In the genomic region with DNA sequence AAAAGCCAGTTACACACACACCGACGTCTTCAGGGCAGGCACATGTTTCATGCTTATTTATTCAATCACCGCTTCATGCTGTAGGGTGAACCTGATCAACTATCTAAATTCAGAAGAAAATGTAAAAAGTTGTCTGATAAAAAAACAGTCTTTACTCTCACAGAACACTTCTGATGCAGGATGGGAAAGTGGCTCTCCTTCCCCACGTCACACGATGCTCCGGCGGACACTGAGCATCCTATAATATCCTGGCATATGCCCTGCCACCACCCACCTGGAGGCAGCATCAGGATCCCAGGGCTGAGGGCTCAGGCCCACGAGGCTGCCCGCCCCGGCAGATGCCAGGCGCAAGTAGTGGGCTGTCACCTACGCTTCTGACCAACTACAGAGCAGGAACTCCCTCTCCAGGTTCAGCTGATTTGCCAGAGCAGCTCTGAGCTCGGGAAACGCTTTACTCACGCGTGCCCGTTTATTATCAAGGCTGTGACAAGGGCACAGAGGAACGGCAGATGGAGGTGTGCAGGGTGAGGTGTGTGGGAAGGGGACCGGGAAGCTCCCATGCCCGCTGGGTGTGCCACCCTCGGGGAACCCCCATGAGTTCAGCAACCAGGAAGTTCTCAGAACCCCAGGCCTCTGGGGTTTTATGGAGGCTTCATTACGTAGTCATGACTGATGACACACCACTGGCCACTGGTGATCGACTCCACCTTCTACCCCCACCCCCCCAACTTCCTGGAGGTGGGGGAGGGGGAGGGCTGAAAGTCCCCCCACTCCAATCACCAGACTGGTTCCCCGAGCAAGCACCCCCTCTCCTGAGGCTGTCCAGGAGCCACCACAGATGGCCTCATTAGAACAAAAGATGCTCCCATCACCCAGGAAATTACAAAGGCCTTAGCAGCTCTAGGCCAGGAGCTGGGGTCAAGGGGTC, we compare ENCODE assay signal across 12 cellular contexts. TPM values are rescaled to one million over a fixed set of nuclear protein-coding genes. Genes with fewer than 3 reads are reported as not detected.
DNase-seq lines count a peak whose midpoint lies in the region; ATAC-seq and TF ChIP-seq lines count a peak whose summit lies in the region.
"Had no signal": no experiment of that assay in that cellular context is flagged by ENCODE, and none has a peak within 500 bp of the region (broad histone marks: within the 10 kb centered on the region; RNA-seq: fewer than 3 reads in every experiment).

No MANE protein-coding gene starts in this region.

- no peak for TF ChIP-seq CTCF in CD4-positive, alpha-beta T cell (IDR thresholded peaks at IDR 0.05)
- TF ChIP-seq CTCF in smooth muscle cell (IDR thresholded peaks at IDR 0.05; ENCODE audit: borderline replicate concordance, insufficient read depth, poor library complexity, severe bottlenecking), result no peak

- H3K4me3 ChIP-seq in smooth muscle cell, result no peak overlapping the region

- H3K9ac ChIP-seq in smooth muscle cell (ENCODE audit: low read depth), result no peak overlapping the region

- H3K27me3 ChIP-seq in CD4-positive, alpha-beta T cell (ENCODE audit: control insufficient read depth, insufficient read depth, low read length), result no peaks in the 10 kb centered on the region
- H3K27me3 ChIP-seq in smooth muscle cell (ENCODE audit: low read depth), result no peaks in the 10 kb centered on the region

- peaks cover 7% of the 10 kb centered on the region for H3K4me1 Mint-ChIP-seq in T-helper 17 cell
- peaks cover 60% of the 10 kb centered on the region for H3K4me1 Mint-ChIP-seq in memory B cell
- H3K4me1 Mint-ChIP-seq in CD4-positive, alpha-beta T cell (ENCODE audit: low read depth), result peaks cover 14% of the 10 kb centered on the region

- H3K9me3 Mint-ChIP-seq in memory B cell, result no peaks in the 10 kb centered on the region
- H3K9me3 Mint-ChIP-seq in CD4-positive, alpha-beta T cell, result no peaks in the 10 kb centered on the region
- H3K9me3 Mint-ChIP-seq: activated T-cell treated with anti-CD3 and anti-CD28 coated beads, Interleukin-2, amount 50 U/mL, for 4 hours had no signal

- H3K27me3 Mint-ChIP-seq in T-helper 17 cell (no peaks in the 10 kb centered on the region), memory B cell (no peaks in the 10 kb centered on the region)
- H3K27me3 Mint-ChIP-seq in CD4-positive, alpha-beta T cell, result no peaks in the 10 kb centered on the region

- H3K79me2 ChIP-seq in smooth muscle cell (ENCODE audit: low read depth), result no peaks in the 10 kb centered on the region

- DNase-seq in CD1c-positive myeloid dendritic cell (ENCODE audit: extremely low spot score) (peak; percentile 31), T-helper 17 cell (no peak), memory B cell (ENCODE audit: low spot score in 2 of 2) (peak in 1 of 2 donors; percentile 21), cortex of kidney (lab: John Stamatoyannopoulos, UW) (no peak), smooth muscle cell (lab: John Stamatoyannopoulos, UW; ENCODE audit: unreplicated experiment) (no peak), posterior vena cava (ENCODE audit: low spot score) (no peak)
- no peak for DNase-seq in CD4-positive, alpha-beta T cell
- DNase-seq: activated T-cell treated with anti-CD3 and anti-CD28 coated beads, Interleukin-2, amount 50 U/mL, for 4 hours; central memory CD4-positive, alpha-beta T cell; kidney glomerular epithelial cell; T1000 had no signal

- peaks cover 4% of the 10 kb centered on the region for H3K36me3 ChIP-seq in smooth muscle cell (ENCODE audit: low read depth)

- H3K4me2 ChIP-seq in smooth muscle cell, result no peak overlapping the region

- no peak overlapping the region for H3K27ac ChIP-seq in CD4-positive, alpha-beta T cell (ENCODE audit: low read depth, low read length)
- H3K27ac ChIP-seq in smooth muscle cell (ENCODE audit: low read depth), result no peak overlapping the region

- 91% methylated on average over 24 of the region's 24 CpGs for WGBS in smooth muscle cell (ENCODE audit: low lambda C conversion rate)

- H3K9me3 ChIP-seq in T-helper 17 cell (ENCODE audit: control insufficient read depth, low read length, poor library complexity, severe bottlenecking), result no peaks in the 10 kb centered on the region
- H3K9me3 ChIP-seq in CD4-positive, alpha-beta T cell (ENCODE audit: control insufficient read depth, low read length), result no peaks in the 10 kb centered on the region
- H3K9me3 ChIP-seq in smooth muscle cell (replicated peaks; ENCODE audit: low read depth), result no peaks in the 10 kb centered on the region

- H3K36me3 Mint-ChIP-seq in T-helper 17 cell (ENCODE audit: low read depth), result peaks cover 4% of the 10 kb centered on the region
- peaks cover 22% of the 10 kb centered on the region for H3K36me3 Mint-ChIP-seq in memory B cell
- H3K36me3 Mint-ChIP-seq in CD4-positive, alpha-beta T cell (ENCODE audit: low read depth), result peaks cover 50% of the 10 kb centered on the region

- no peak overlapping the region for H2AFZ ChIP-seq in smooth muscle cell (ENCODE audit: low read depth)

- peaks cover 9% of the 10 kb centered on the region for H4K20me1 ChIP-seq in smooth muscle cell (ENCODE audit: low read depth)

- intact Hi-C loops in CD4-positive, alpha-beta T cell (cut with DNase I, micrococcal nuclease), result no loop called here
- intact Hi-C loops in posterior vena cava (cut with DNase I), result no loop called here

- no peak overlapping the region for H3K27ac Mint-ChIP-seq in T-helper 17 cell
- peak overlapping the region; percentile 78 for H3K27ac Mint-ChIP-seq in memory B cell
- no peak overlapping the region for H3K27ac Mint-ChIP-seq in CD4-positive, alpha-beta T cell

- peak; percentile 30 for ATAC-seq in GM18861 (IDR thresholded peaks at IDR 0.05; ENCODE audit: unreplicated experiment)
- peak; percentile 20 for ATAC-seq in T-helper 17 cell
- peak; percentile 51 for ATAC-seq in memory B cell (ENCODE audit: low read depth)
- no peak for ATAC-seq in CD4-positive, alpha-beta T cell (ENCODE audit: poor library complexity)
- ATAC-seq: activated T-cell treated with anti-CD3 and anti-CD28 coated beads, Interleukin-2, amount 50 U/mL, for 4 hours had no signal

- H3K4me3 Mint-ChIP-seq in T-helper 17 cell, result no peak overlapping the region
- peak overlapping the region; percentile 50 for H3K4me3 Mint-ChIP-seq in memory B cell
- H3K4me3 Mint-ChIP-seq in CD4-positive, alpha-beta T cell, result no peak overlapping the region
- H3K4me3 Mint-ChIP-seq: activated T-cell treated with anti-CD3 and anti-CD28 coated beads, Interleukin-2, amount 50 U/mL, for 4 hours had no signal

- no peaks in the 10 kb centered on the region for H3K4me1 ChIP-seq in smooth muscle cell (ENCODE audit: low read depth)

- POLR2A ChIA-PET in CD4-positive, alpha-beta T cell (lab: Charles Lee), result no interaction called here

- CTCF ChIA-PET in CD4-positive, alpha-beta T cell (lab: Charles Lee), result no interaction called here

- no peaks in the 10 kb centered on the region for H3F3A ChIP-seq in smooth muscle cell (ENCODE audit: low read depth)

RNA-seq across cellular contexts. Expression of a gene that starts 32.1 kb away (rescaled TPM):
- total RNA-seq in T-helper 17 cell (10 to 100 TPM; 15.5 to 17.2 TPM), smooth muscle cell (36.3 and 37.3 TPM in 2 replicates), posterior vena cava (10 to 100 TPM; 26.8 to 27.0 TPM)
- 10 to 100 TPM; 18.4 to 18.5 TPM for total RNA-seq in CD4-positive, alpha-beta T cell
- 35.0 and 38.2 TPM in 2 replicates for polyA plus RNA-seq in smooth muscle cell
